ENCODE assay signal across 3 cellular contexts in the genomic region with DNA sequence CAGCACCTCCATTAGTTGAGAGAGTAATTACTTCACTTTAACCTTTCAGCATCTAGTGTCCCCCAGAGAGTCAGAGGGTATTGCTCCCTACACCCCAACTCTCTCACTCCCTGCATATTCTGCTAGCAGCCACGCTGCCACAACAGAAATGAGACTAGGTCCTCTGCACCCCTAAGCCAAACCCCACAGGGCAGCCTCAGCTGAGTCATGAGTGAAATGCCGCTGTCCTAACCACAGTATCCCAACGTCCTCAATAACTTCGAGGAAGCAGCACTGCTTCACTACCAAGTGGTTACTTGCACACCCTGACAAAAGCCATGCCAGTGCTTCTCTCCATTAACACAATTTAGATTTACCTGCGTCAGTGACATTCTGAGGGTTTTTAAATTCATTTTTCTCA.
TF ChIP-seq lines count a peak whose summit lies in the region.

No MANE protein-coding gene starts in this region.

TF ChIP-seq in SK-N-SH treated with all-trans-retinoic acid at 6 μM for 48 hours, 23 proteins besides CTCF, POLR2A, EP300 and RAD21:
- TF ChIP-seq, protein P1, sequence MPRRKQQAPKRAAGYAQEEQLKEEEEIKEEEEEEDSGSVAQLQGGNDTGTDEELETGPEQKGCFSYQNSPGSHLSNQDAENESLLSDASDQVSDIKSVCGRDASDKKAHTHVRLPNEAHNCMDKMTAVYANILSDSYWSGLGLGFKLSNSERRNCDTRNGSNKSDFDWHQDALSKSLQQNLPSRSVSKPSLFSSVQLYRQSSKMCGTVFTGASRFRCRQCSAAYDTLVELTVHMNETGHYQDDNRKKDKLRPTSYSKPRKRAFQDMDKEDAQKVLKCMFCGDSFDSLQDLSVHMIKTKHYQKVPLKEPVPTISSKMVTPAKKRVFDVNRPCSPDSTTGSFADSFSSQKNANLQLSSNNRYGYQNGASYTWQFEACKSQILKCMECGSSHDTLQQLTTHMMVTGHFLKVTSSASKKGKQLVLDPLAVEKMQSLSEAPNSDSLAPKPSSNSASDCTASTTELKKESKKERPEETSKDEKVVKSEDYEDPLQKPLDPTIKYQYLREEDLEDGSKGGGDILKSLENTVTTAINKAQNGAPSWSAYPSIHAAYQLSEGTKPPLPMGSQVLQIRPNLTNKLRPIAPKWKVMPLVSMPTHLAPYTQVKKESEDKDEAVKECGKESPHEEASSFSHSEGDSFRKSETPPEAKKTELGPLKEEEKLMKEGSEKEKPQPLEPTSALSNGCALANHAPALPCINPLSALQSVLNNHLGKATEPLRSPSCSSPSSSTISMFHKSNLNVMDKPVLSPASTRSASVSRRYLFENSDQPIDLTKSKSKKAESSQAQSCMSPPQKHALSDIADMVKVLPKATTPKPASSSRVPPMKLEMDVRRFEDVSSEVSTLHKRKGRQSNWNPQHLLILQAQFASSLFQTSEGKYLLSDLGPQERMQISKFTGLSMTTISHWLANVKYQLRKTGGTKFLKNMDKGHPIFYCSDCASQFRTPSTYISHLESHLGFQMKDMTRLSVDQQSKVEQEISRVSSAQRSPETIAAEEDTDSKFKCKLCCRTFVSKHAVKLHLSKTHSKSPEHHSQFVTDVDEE (CRISPR knock-in tag; IDR thresholded peaks at IDR 0.05): no peak
- TF ChIP-seq SNAI2 (CRISPR knock-in tag; IDR thresholded peaks at IDR 0.05) (no peak), TOX (CRISPR knock-in tag; IDR thresholded peaks at IDR 0.05; ENCODE audit: borderline replicate concordance) (no peak), ZC3H10 (CRISPR knock-in tag; IDR thresholded peaks at IDR 0.05) (no peak), ISL1 (CRISPR knock-in tag; IDR thresholded peaks at IDR 0.05) (no peak), ZNF565 (CRISPR knock-in tag; conservative IDR thresholded peaks at IDR 0.05; ENCODE audit: low read depth) (no peak), ZFP30 (CRISPR knock-in tag; IDR thresholded peaks at IDR 0.05) (no peak), OSR1 (CRISPR knock-in tag; IDR thresholded peaks at IDR 0.05) (no peak), ZFP3 (CRISPR knock-in tag; IDR thresholded peaks at IDR 0.05) (no peak), ZNF70 (CRISPR knock-in tag; IDR thresholded peaks at IDR 0.05) (no peak), GLIS3 (CRISPR knock-in tag; IDR thresholded peaks at IDR 0.05) (no peak)
- TF ChIP-seq, protein P2, sequence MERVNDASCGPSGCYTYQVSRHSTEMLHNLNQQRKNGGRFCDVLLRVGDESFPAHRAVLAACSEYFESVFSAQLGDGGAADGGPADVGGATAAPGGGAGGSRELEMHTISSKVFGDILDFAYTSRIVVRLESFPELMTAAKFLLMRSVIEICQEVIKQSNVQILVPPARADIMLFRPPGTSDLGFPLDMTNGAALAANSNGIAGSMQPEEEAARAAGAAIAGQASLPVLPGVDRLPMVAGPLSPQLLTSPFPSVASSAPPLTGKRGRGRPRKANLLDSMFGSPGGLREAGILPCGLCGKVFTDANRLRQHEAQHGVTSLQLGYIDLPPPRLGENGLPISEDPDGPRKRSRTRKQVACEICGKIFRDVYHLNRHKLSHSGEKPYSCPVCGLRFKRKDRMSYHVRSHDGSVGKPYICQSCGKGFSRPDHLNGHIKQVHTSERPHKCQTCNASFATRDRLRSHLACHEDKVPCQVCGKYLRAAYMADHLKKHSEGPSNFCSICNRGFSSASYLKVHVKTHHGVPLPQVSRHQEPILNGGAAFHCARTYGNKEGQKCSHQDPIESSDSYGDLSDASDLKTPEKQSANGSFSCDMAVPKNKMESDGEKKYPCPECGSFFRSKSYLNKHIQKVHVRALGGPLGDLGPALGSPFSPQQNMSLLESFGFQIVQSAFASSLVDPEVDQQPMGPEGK (CRISPR knock-in tag; IDR thresholded peaks at IDR 0.05; ENCODE audit: borderline replicate concordance): no peak
- TF ChIP-seq, protein P3, sequence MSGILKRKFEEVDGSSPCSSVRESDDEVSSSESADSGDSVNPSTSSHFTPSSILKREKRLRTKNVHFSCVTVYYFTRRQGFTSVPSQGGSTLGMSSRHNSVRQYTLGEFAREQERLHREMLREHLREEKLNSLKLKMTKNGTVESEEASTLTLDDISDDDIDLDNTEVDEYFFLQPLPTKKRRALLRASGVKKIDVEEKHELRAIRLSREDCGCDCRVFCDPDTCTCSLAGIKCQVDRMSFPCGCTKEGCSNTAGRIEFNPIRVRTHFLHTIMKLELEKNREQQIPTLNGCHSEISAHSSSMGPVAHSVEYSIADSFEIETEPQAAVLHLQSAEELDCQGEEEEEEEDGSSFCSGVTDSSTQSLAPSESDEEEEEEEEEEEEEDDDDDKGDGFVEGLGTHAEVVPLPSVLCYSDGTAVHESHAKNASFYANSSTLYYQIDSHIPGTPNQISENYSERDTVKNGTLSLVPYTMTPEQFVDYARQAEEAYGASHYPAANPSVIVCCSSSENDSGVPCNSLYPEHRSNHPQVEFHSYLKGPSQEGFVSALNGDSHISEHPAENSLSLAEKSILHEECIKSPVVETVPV (CRISPR knock-in tag; IDR thresholded peaks at IDR 0.05): no peak

TF ChIP-seq in SK-N-SH, 30 proteins besides CTCF, POLR2A, EP300 and RAD21:
- no peak for TF ChIP-seq FOSL2 (IDR thresholded peaks at IDR 0.05; ENCODE audit: borderline replicate concordance, low read depth)
- TF ChIP-seq, protein P4, sequence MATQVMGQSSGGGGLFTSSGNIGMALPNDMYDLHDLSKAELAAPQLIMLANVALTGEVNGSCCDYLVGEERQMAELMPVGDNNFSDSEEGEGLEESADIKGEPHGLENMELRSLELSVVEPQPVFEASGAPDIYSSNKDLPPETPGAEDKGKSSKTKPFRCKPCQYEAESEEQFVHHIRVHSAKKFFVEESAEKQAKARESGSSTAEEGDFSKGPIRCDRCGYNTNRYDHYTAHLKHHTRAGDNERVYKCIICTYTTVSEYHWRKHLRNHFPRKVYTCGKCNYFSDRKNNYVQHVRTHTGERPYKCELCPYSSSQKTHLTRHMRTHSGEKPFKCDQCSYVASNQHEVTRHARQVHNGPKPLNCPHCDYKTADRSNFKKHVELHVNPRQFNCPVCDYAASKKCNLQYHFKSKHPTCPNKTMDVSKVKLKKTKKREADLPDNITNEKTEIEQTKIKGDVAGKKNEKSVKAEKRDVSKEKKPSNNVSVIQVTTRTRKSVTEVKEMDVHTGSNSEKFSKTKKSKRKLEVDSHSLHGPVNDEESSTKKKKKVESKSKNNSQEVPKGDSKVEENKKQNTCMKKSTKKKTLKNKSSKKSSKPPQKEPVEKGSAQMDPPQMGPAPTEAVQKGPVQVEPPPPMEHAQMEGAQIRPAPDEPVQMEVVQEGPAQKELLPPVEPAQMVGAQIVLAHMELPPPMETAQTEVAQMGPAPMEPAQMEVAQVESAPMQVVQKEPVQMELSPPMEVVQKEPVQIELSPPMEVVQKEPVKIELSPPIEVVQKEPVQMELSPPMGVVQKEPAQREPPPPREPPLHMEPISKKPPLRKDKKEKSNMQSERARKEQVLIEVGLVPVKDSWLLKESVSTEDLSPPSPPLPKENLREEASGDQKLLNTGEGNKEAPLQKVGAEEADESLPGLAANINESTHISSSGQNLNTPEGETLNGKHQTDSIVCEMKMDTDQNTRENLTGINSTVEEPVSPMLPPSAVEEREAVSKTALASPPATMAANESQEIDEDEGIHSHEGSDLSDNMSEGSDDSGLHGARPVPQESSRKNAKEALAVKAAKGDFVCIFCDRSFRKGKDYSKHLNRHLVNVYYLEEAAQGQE (IDR thresholded peaks at IDR 0.05; ENCODE audit: low read depth, low read length): no peak
- TF ChIP-seq, protein P5, sequence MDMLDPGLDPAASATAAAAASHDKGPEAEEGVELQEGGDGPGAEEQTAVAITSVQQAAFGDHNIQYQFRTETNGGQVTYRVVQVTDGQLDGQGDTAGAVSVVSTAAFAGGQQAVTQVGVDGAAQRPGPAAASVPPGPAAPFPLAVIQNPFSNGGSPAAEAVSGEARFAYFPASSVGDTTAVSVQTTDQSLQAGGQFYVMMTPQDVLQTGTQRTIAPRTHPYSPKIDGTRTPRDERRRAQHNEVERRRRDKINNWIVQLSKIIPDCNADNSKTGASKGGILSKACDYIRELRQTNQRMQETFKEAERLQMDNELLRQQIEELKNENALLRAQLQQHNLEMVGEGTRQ (IDR thresholded peaks at IDR 0.05; ENCODE audit: borderline replicate concordance, low read depth, low read length): no peak
- TF ChIP-seq RFX5 (IDR thresholded peaks at IDR 0.05; ENCODE audit: low read length): no peak
- TF ChIP-seq MEF2A (IDR thresholded peaks at IDR 0.05; ENCODE audit: borderline replicate concordance, low read depth): no peak
- TF ChIP-seq NRF1 (IDR thresholded peaks at IDR 0.05; ENCODE audit: low read depth, low read length): no peak
- no peak for TF ChIP-seq TAF1 (IDR thresholded peaks at IDR 0.05; ENCODE audit: borderline replicate concordance, low read depth, low read length)
- TF ChIP-seq GABPA (IDR thresholded peaks at IDR 0.05; ENCODE audit: low read depth): no peak
- no peak for TF ChIP-seq GATA2 (CRISPR knock-in tag; IDR thresholded peaks at IDR 0.05)
- TF ChIP-seq CHD2 (IDR thresholded peaks at IDR 0.05; ENCODE audit: low read length, partially characterized antibody): no peak
- TF ChIP-seq MXI1 (IDR thresholded peaks at IDR 0.05; ENCODE audit: low read depth, low read length): no peak
- TF ChIP-seq SMC3 (IDR thresholded peaks at IDR 0.05; ENCODE audit: low read depth, low read length): no peak
- TF ChIP-seq SIN3A (IDR thresholded peaks at IDR 0.05; ENCODE audit: borderline replicate concordance, low read depth, low read length): no peak
- TF ChIP-seq FOXM1 (IDR thresholded peaks at IDR 0.05; ENCODE audit: low read depth): no peak
- TF ChIP-seq JUND (IDR thresholded peaks at IDR 0.05): no peak
- no peak for TF ChIP-seq FOXJ3 (CRISPR knock-in tag; IDR thresholded peaks at IDR 0.05)
- no peak for TF ChIP-seq RCOR1 (IDR thresholded peaks at IDR 0.05; ENCODE audit: low read length)

TF ChIP-seq in H1, 55 proteins besides CTCF, POLR2A, EP300 and RAD21:
- no peak for TF ChIP-seq PHF8 (conservative IDR thresholded peaks at IDR 0.05; ENCODE audit: low read depth, low read length)
